18 cellular contexts compared by ENCODE assay signal in the genomic region with DNA sequence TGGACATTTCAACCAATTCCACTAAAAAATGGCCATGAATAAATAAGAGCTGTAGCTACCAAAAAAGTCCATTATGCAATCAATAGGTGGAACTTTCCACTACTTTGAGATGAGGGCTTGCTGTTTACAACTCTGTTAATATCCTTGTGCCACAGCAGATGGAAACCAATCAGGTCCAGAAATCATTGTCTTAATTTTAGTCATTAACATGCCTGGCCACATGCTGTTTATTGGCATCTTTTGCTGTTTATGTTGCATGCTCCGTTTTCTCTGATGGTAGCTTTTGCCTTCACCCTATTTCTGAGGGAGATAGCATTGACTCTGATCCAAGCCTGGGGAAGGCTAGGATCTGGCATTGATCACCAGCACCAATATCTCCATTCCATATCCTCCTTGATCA.
DNase-seq lines count a peak whose midpoint lies in the region; FAIRE-seq and TF ChIP-seq lines count a peak whose summit lies in the region.
"Had no signal": no experiment of that assay in that cellular context is flagged by ENCODE, and none has a peak within 500 bp of the region (broad histone marks: within the 10 kb centered on the region; RNA-seq: fewer than 3 reads in every experiment).

No MANE protein-coding gene starts in this region.

- no peak for TF ChIP-seq POLR2A in H54 (IDR thresholded peaks at IDR 0.05; ENCODE audit: low read depth, low read length)

- FAIRE-seq in urothelium cell line (lab: Jason Lieb, UNC): peak; percentile 65
- no peak for FAIRE-seq in H54 (lab: Jason Lieb, UNC)
- FAIRE-seq: D721Med, GM12878, GM19239, H1 had no signal

- DNase-seq in COR-L47 (lab: John Stamatoyannopoulos, UW) (peak; percentile 37), NCI-H446 (lab: John Stamatoyannopoulos, UW) (peak; percentile 25 to 53), cerebellar cortex (ENCODE audit: low spot score) (peak; percentile 68), urothelium cell line (ENCODE audit: low spot score) (no peak), H54 (ENCODE audit: insufficient read length, low spot score) (no peak), NCI-H1048 (lab: John Stamatoyannopoulos, UW) (no peak)
- DNase-seq in stimulated activated naive CD4-positive, alpha-beta T cell treated with Interleukin-2 at 50 U/mL for 16 hours (lab: John Stamatoyannopoulos, UW): no peak
- DNase-seq: CD4-positive, CD25-positive, alpha-beta regulatory T cell; CD8-positive, alpha-beta T cell; DMS153; DND-41; GDM1; GM23248; H9 had no signal

Comparison
In these comparisons a context has a peak if more than half of its experiments do, and no peak if none do; other contexts are left out.
1. DNase-seq: peak in COR-L47 (single experiment), NCI-H446 (2 of 2) and cerebellar cortex (single experiment); none in urothelium cell line (single experiment), stimulated activated naive CD4-positive, alpha-beta T cell treated with Interleukin-2 at 50 U/mL for 16 hours (single experiment), H54 (single experiment) and NCI-H1048 (single experiment).